In genomic region chr16:87622756-87623319, GRCh38 we compare ENCODE assay signal across 8 cellular contexts. TPM values are rescaled to one million over a fixed set of nuclear protein-coding genes. Genes with fewer than 3 reads are reported as not detected.
"Had no signal": no experiment of that assay in that cellular context is flagged by ENCODE, and none has a peak within 500 bp of the region (broad histone marks: within the 10 kb centered on the region; RNA-seq: fewer than 3 reads in every experiment).

No MANE protein-coding gene starts in this region.

- ATAC-seq: K562 had no signal

- H3K27ac ChIP-seq: GM23248 had no signal

- H3K9ac ChIP-seq: GM23248 had no signal

- H3K4me3 ChIP-seq: GM23248, K562 had no signal

- DNase-seq: GM23248, GOT3, H9, HCEC 1CT, IMR-90, KG1 had no signal

RNA-seq across cellular contexts. Expression of gene JPH3, which starts 20.5 kb away (rescaled TPM):
- total RNA-seq: GM23248, HT-29, IMR-90, K562 had no signal
- polyA plus RNA-seq: GM23248 had no signal
